In the genomic region with DNA sequence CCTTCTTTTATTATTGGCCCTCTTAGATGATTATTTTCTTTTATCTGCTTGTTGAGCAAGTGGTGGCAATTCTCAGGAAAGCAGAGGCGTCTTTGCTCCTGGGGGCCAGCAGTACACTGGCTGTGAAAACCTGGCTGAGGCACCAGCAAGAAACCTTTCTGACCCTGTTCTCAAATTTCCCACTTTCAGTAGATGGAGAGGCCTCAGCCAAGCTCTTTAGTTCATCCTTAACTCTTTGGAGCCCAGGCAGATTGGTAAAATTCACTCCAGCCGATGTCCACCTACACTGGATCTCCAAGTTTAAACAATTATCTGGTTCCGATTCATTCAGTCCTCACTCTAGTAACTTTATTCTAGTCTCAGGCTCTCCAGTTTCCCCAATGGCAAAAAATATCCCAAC, we compare ENCODE assay signal across 27 cellular contexts.
"Had no signal": no experiment of that assay in that cellular context is flagged by ENCODE, and none has a peak within 500 bp of the region (broad histone marks: within the 10 kb centered on the region; RNA-seq: fewer than 3 reads in every experiment).

No MANE protein-coding gene starts in this region.

- FAIRE-seq: keratinocyte had no signal

- H3K36me3 ChIP-seq: left lung, lower lobe of right lung, ovary, prostate gland, stomach, thyroid gland, transverse colon, upper lobe of left lung, vagina had no signal

- H3K27ac Mint-ChIP-seq: naive thymus-derived CD8-positive, alpha-beta T cell; nephron; stimulated activated naive B cell treated with anti-CD40 and anti-IgM and Interleukin-4, amounts not matched to agents 10 μg/mL and 1 μg/mL and 100 μg/mL, for 72 hours had no signal

- H3K27me3 Mint-ChIP-seq: stimulated activated naive B cell treated with anti-CD40 and anti-IgM and Interleukin-4, amounts not matched to agents 10 μg/mL and 1 μg/mL and 100 μg/mL, for 72 hours had no signal

- ATAC-seq: left cardiac atrium; left lung; lower lobe of right lung; naive thymus-derived CD8-positive, alpha-beta T cell; right cardiac atrium; sciatic nerve; stimulated activated naive B cell treated with anti-CD40 and anti-IgM and Interleukin-4, amounts not matched to agents 10 μg/mL and 1 μg/mL and 100 μg/mL, for 72 hours; stimulated activated naive CD8-positive, alpha-beta T cell treated with anti-CD3 and anti-CD28 coated beads, Interleukin-15, Interleukin-2, amounts not matched to agents 100 U/mL and 50 U/mL, for 24 hours had no signal

- H3K27me3 ChIP-seq: left lung, ovary, stomach, testis, thyroid gland, transverse colon, upper lobe of left lung, vagina had no signal

- H3K27ac ChIP-seq: left lung, lower lobe of right lung, ovary, prostate gland, skin epidermis, stomach, testis, thyroid gland, transverse colon, upper lobe of left lung, vagina had no signal

- DNase-seq: kidney glomerular epithelial cell; left cardiac atrium; left lung; lower lobe of right lung; mammary epithelial cell; mesenchymal stem cell; naive thymus-derived CD8-positive, alpha-beta T cell; ovary; retina; right cardiac atrium; stimulated activated CD4-positive, alpha-beta T cell treated with anti-CD3 and anti-CD28 coated beads, Interleukin-12 subunit alpha, Interleukin-12 subunit beta, amount 100 ng/mL, for 4 hours; stimulated activated CD4-positive, alpha-beta T cell treated with anti-CD3 and anti-CD28 coated beads, Interleukin-15, amount 100 ng/mL, for 24 hours; stimulated activated CD4-positive, alpha-beta T cell treated with anti-CD3 and anti-CD28 coated beads, Interleukin-2, amount 100 ng/mL, for 24 hours; stimulated activated CD4-positive, alpha-beta T cell treated with anti-CD3 and anti-CD28 coated beads, Interleukin-4, amount 100 ng/mL, for 1 hour; stimulated activated naive B cell treated with anti-CD40 and anti-IgM and Interleukin-4, amounts not matched to agents 10 μg/mL and 1 μg/mL and 100 μg/mL, for 72 hours; stimulated activated naive CD8-positive, alpha-beta T cell treated with anti-CD3 and anti-CD28 coated beads, Interleukin-15, Interleukin-2, amounts not matched to agents 100 U/mL and 50 U/mL, for 24 hours; stomach; testis; thyroid gland; transverse colon; upper lobe of left lung had no signal

- H3K4me1 ChIP-seq: left lung, lower lobe of right lung, prostate gland, stomach, testis, thyroid gland, transverse colon, upper lobe of left lung, vagina had no signal

- H3K4me3 Mint-ChIP-seq: naive thymus-derived CD8-positive, alpha-beta T cell; nephron; stimulated activated naive B cell treated with anti-CD40 and anti-IgM and Interleukin-4, amounts not matched to agents 10 μg/mL and 1 μg/mL and 100 μg/mL, for 72 hours had no signal

- H3K4me1 Mint-ChIP-seq: naive thymus-derived CD8-positive, alpha-beta T cell; stimulated activated naive B cell treated with anti-CD40 and anti-IgM and Interleukin-4, amounts not matched to agents 10 μg/mL and 1 μg/mL and 100 μg/mL, for 72 hours had no signal

- H3K9me3 ChIP-seq: left lung, lower lobe of right lung, ovary, prostate gland, stomach, testis, thyroid gland, transverse colon, upper lobe of left lung, vagina had no signal

- H3K4me3 ChIP-seq: left lung, lower lobe of right lung, ovary, prostate gland, skin epidermis, stomach, testis, thyroid gland, transverse colon, upper lobe of left lung, vagina had no signal

- H3K36me3 Mint-ChIP-seq: naive thymus-derived CD8-positive, alpha-beta T cell; stimulated activated naive B cell treated with anti-CD40 and anti-IgM and Interleukin-4, amounts not matched to agents 10 μg/mL and 1 μg/mL and 100 μg/mL, for 72 hours had no signal

- H3K9me3 Mint-ChIP-seq: nephron had no signal
